In genomic region chr10:50993817-50994251, GRCh38 we compare ENCODE assay signal across 12 cellular contexts.
DNase-seq lines count a peak whose midpoint lies in the region; ATAC-seq and TF ChIP-seq lines count a peak whose summit lies in the region.
"Had no signal": no experiment of that assay in that cellular context is flagged by ENCODE, and none has a peak within 500 bp of the region (broad histone marks: within the 10 kb centered on the region; RNA-seq: fewer than 3 reads in every experiment).

No MANE protein-coding gene starts in this region.

- TF ChIP-seq EP300 in gastroesophageal sphincter (IDR thresholded peaks at IDR 0.05): no peak

- H3K36me3 Mint-ChIP-seq in activated T-cell treated with anti-CD3 and anti-CD28 coated beads, Interleukin-2, amount 50 U/mL, for 24 hours (ENCODE audit: low read depth): no peaks in the 10 kb centered on the region
- no peaks in the 10 kb centered on the region for H3K36me3 Mint-ChIP-seq in activated CD4-positive, alpha-beta memory T cell treated with anti-CD3 and anti-CD28 coated beads for 36 hours
- H3K36me3 Mint-ChIP-seq: CD4-positive, CD25-positive, alpha-beta regulatory T cell had no signal

- peaks cover 9% of the 10 kb centered on the region for H3K4me1 Mint-ChIP-seq in activated T-cell treated with anti-CD3 and anti-CD28 coated beads, Interleukin-2, amount 50 U/mL, for 24 hours (ENCODE audit: low read depth)
- H3K4me1 Mint-ChIP-seq in activated CD4-positive, alpha-beta memory T cell treated with anti-CD3 and anti-CD28 coated beads for 36 hours (ENCODE audit: low read depth): peaks cover 5% of the 10 kb centered on the region

- H3K27ac ChIP-seq in Peyer's patch: peak overlapping the region in 3 of 4 donors; percentile 36 to 91 (median 85)
- peak overlapping the region in 3 of 4 donors; percentile 73 to 90 (median 90) for H3K27ac ChIP-seq in gastroesophageal sphincter

- peak; percentile 38 for ATAC-seq in gastroesophageal sphincter
- peak; percentile 39 for ATAC-seq in omental fat pad (ENCODE audit: low FRiP score)
- ATAC-seq in HG03039 (IDR thresholded peaks at IDR 0.05; ENCODE audit: unreplicated experiment): no peak

- H3K36me3 ChIP-seq in Peyer's patch (no peaks in the 10 kb centered on the region), gastroesophageal sphincter (no peaks in the 10 kb centered on the region), H7 (replicated peaks; ENCODE audit: control insufficient read depth, insufficient read depth, low read length) (no peaks in the 10 kb centered on the region)

- H3K9me3 ChIP-seq in Peyer's patch (no peaks in the 10 kb centered on the region), gastroesophageal sphincter (no peaks in the 10 kb centered on the region)

- H3K27me3 Mint-ChIP-seq in activated T-cell treated with anti-CD3 and anti-CD28 coated beads, Interleukin-2, amount 50 U/mL, for 24 hours: peaks cover 64% of the 10 kb centered on the region
- H3K27me3 Mint-ChIP-seq in activated CD4-positive, alpha-beta memory T cell treated with anti-CD3 and anti-CD28 coated beads for 36 hours: peaks cover 40% of the 10 kb centered on the region

- POLR2A ChIA-PET in activated CD4-positive, alpha-beta memory T cell treated with anti-CD3 and anti-CD28 coated beads for 36 hours (lab: Charles Lee): no interaction called here

- no peak overlapping the region for H3K4me3 Mint-ChIP-seq in activated T-cell treated with anti-CD3 and anti-CD28 coated beads, Interleukin-2, amount 50 U/mL, for 24 hours
- H3K4me3 Mint-ChIP-seq in activated CD4-positive, alpha-beta memory T cell treated with anti-CD3 and anti-CD28 coated beads for 36 hours: no peak overlapping the region
- H3K4me3 Mint-ChIP-seq: CD4-positive, CD25-positive, alpha-beta regulatory T cell had no signal

- DNase-seq in AG08395 (ENCODE audit: low spot score) (peak; percentile 76), Peyer's patch (peak in 1 of 3 donors; percentile 54), omental fat pad (ENCODE audit: low spot score) (no peak), H7 (no peak)
- DNase-seq in activated T-cell treated with anti-CD3 and anti-CD28 coated beads, Interleukin-2, amount 50 U/mL, for 24 hours: no peak
- no peak for DNase-seq in activated CD4-positive, alpha-beta memory T cell treated with anti-CD3 and anti-CD28 coated beads for 36 hours
- DNase-seq: activated CD8-positive, alpha-beta memory T cell treated with anti-CD3 and anti-CD28 coated beads, Interleukin-2, amount 50 U/mL, for 48 hours; CD4-positive, CD25-positive, alpha-beta regulatory T cell; GOT3; SW 1271 had no signal

- no peaks in the 10 kb centered on the region for H3K27me3 ChIP-seq in Peyer's patch
- peaks cover 30% of the 10 kb centered on the region for H3K27me3 ChIP-seq in gastroesophageal sphincter
- H3K27me3 ChIP-seq in H7 (ENCODE audit: control insufficient read depth, insufficient read depth, low read length): peaks cover 48% of the 10 kb centered on the region

- no peaks in the 10 kb centered on the region for H3K9me3 Mint-ChIP-seq in activated T-cell treated with anti-CD3 and anti-CD28 coated beads, Interleukin-2, amount 50 U/mL, for 24 hours
- no peaks in the 10 kb centered on the region for H3K9me3 Mint-ChIP-seq in activated CD4-positive, alpha-beta memory T cell treated with anti-CD3 and anti-CD28 coated beads for 36 hours

- TF ChIP-seq POLR2A in Peyer's patch (IDR thresholded peaks at IDR 0.05) (no peak), gastroesophageal sphincter (IDR thresholded peaks at IDR 0.05) (no peak)

- intact Hi-C loops in activated CD4-positive, alpha-beta memory T cell treated with anti-CD3 and anti-CD28 coated beads for 36 hours (cut with micrococcal nuclease): no loop called here

- TF ChIP-seq CTCF in Peyer's patch (IDR thresholded peaks at IDR 0.05): no peak
- TF ChIP-seq CTCF in gastroesophageal sphincter (IDR thresholded peaks at IDR 0.05): no peak
- no peak for TF ChIP-seq CTCF in omental fat pad (IDR thresholded peaks at IDR 0.05)

- H3K4me3 ChIP-seq in Peyer's patch (peak overlapping the region in 2 of 4 donors; percentile 84 to 92), gastroesophageal sphincter (peak overlapping the region; percentile 1 to 66), H7 (ENCODE audit: insufficient read depth, low read depth, low read length) (no peak overlapping the region)

- H3K27ac Mint-ChIP-seq in activated T-cell treated with anti-CD3 and anti-CD28 coated beads, Interleukin-2, amount 50 U/mL, for 24 hours: no peak overlapping the region
- no peak overlapping the region for H3K27ac Mint-ChIP-seq in activated CD4-positive, alpha-beta memory T cell treated with anti-CD3 and anti-CD28 coated beads for 36 hours
- H3K27ac Mint-ChIP-seq: CD4-positive, CD25-positive, alpha-beta regulatory T cell had no signal

- H3K4me1 ChIP-seq in Peyer's patch (peaks cover 0 to 19% (median 0%) of the 10 kb centered on the region in 4 donors), gastroesophageal sphincter (peaks cover 0 to 52% (median 0%) of the 10 kb centered on the region in 3 donors)

- 3 to 22% methylated on average over 3 of the region's 3 CpGs for WGBS in gastroesophageal sphincter (ENCODE audit: low coverage in 1 of 2), 2 donors

- CTCF ChIA-PET in activated CD4-positive, alpha-beta memory T cell treated with anti-CD3 and anti-CD28 coated beads for 36 hours (lab: Charles Lee): no interaction called here
